23 cellular contexts compared by ENCODE assay signal in the genomic region with DNA sequence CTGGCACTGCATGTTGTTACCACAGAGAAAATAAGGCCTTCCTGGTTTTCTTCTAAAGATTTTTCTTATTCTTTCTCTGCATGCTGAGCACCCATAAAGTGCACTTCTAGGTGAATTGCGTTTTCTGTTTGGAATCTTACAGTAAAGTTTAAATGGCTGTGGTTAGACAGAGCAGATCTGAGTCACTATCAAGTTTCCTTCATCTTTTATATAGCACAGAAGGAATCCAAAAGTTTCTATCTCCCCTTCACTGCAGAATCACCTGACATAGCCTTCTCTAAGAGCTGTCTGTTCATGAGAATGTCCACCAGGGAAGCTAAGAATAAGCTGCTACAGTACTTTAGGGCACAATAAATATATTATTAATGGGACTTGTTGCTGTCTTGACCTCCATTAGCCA.
DNase-seq lines count a peak whose midpoint lies in the region; ATAC-seq and TF ChIP-seq lines count a peak whose summit lies in the region.
"Had no signal": no experiment of that assay in that cellular context is flagged by ENCODE, and none has a peak within 500 bp of the region (broad histone marks: within the 10 kb centered on the region; RNA-seq: fewer than 3 reads in every experiment).

No MANE protein-coding gene starts in this region.

- no peak for ATAC-seq in activated T-cell treated with anti-CD3 and anti-CD28 coated beads, Interleukin-2, amount 50 U/mL, for 4 hours
- ATAC-seq in GM18511 (IDR thresholded peaks at IDR 0.05; ENCODE audit: unreplicated experiment) (no peak), HG03457 (IDR thresholded peaks at IDR 0.05; ENCODE audit: unreplicated experiment) (no peak)

- no peak overlapping the region for H3K4me3 Mint-ChIP-seq in activated T-cell treated with anti-CD3 and anti-CD28 coated beads, Interleukin-2, amount 50 U/mL, for 4 hours
- H3K4me3 Mint-ChIP-seq: activated naive CD8-positive, alpha-beta T cell; neural progenitor cell had no signal

- no peaks in the 10 kb centered on the region for H3K27me3 Mint-ChIP-seq in activated T-cell treated with anti-CD3 and anti-CD28 coated beads, Interleukin-2, amount 50 U/mL, for 4 hours (ENCODE audit: low read depth)
- H3K27me3 Mint-ChIP-seq: activated naive CD8-positive, alpha-beta T cell had no signal

- TF ChIP-seq CTCF in epithelial cell of proximal tubule (conservative IDR thresholded peaks at IDR 0.05; ENCODE audit: low read depth, low read length), result no peak

- H3K4me1 Mint-ChIP-seq in activated T-cell treated with anti-CD3 and anti-CD28 coated beads, Interleukin-2, amount 50 U/mL, for 4 hours (ENCODE audit: low read depth), result no peaks in the 10 kb centered on the region
- H3K4me1 Mint-ChIP-seq: neural progenitor cell had no signal

- peaks cover 4% of the 10 kb centered on the region for H3K9me3 Mint-ChIP-seq in activated T-cell treated with anti-CD3 and anti-CD28 coated beads, Interleukin-2, amount 50 U/mL, for 4 hours
- H3K9me3 Mint-ChIP-seq: neural progenitor cell had no signal

- DNase-seq in AG20443 (ENCODE audit: low spot score) (peak; percentile 18), M059J (ENCODE audit: low read depth) (peak; percentile 77), epithelial cell of proximal tubule (ENCODE audit: low read depth) (peak; percentile 1), non-pigmented ciliary epithelial cell (ENCODE audit: low read depth) (peak; percentile 8), GF-D8 (lab: John Stamatoyannopoulos, UW) (no peak)
- DNase-seq in activated T-cell treated with anti-CD3 and anti-CD28 coated beads, Interleukin-2, amount 50 U/mL, for 4 hours, result no peak
- DNase-seq: activated CD4-positive, alpha-beta T cell treated with anti-CD3 and anti-CD28 coated beads, Interleukin-2, amount 50 U/mL, for 48 hours; Caco-2; dermis blood vessel endothelial cell; kidney; midbrain; NCI-H1105 treated with DMSO at 0.1 percent for 48 hours; NCI-H82; stimulated activated CD4-positive, alpha-beta T cell treated with anti-CD3 and anti-CD28 coated beads, Interleukin-2, amount 100 ng/mL, for 48 hours; SW 1271 had no signal

- H3K4me3 ChIP-seq in epithelial cell of proximal tubule (ENCODE audit: low read depth, low read length), result no peak overlapping the region
- H3K4me3 ChIP-seq: breast epithelium, hepatocyte, neural progenitor cell, right lobe of liver, vagina had no signal

- no peaks in the 10 kb centered on the region for H3K36me3 Mint-ChIP-seq in activated T-cell treated with anti-CD3 and anti-CD28 coated beads, Interleukin-2, amount 50 U/mL, for 4 hours (ENCODE audit: insufficient read depth)
- H3K36me3 Mint-ChIP-seq: activated naive CD8-positive, alpha-beta T cell; neural progenitor cell had no signal

Comparison
In these comparisons a context has a peak if more than half of its experiments do, and no peak if none do; other contexts are left out.
1. DNase-seq: peak in AG20443 (single experiment), M059J (single experiment), epithelial cell of proximal tubule (single experiment) and non-pigmented ciliary epithelial cell (single experiment); none in activated T-cell treated with anti-CD3 and anti-CD28 coated beads, Interleukin-2, amount 50 U/mL, for 4 hours (single experiment) and GF-D8 (single experiment).